ENCODE assay signal across 8 cellular contexts in the genomic region with DNA sequence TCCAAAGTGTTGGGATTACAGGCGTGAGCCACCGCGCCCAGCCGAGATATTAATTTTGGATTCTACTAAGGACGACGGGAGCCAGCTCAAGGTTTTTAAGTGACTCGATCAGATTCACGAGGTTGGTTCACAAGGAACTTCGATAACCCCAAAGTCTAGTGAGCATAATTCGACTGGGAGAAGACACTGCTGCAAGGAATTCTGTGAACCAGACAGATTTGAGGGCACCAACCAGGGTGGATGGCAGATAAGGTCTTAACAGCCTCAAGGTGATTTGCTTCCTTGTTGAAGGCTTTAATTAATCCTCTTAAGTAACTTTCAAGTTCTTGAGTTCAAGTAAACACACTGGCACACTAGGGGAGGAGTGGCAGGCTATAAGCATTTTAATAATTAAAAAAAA. TPM values are rescaled to one million over a fixed set of nuclear protein-coding genes. Genes with fewer than 3 reads are reported as not detected.
DNase-seq lines count a peak whose midpoint lies in the region; ATAC-seq and TF ChIP-seq lines count a peak whose summit lies in the region.

No MANE protein-coding gene starts in this region.

- no peak overlapping the region for H2BK15ac ChIP-seq in H9 (ENCODE audit: low read depth, low read length)

- DNase-seq in H9, result no peak
- DNase-seq in SJSA1 (ENCODE audit: low read depth in 1 of 2, low spot score in 2 of 2), result no peak
- no peak for DNase-seq in esophagus muscularis mucosa (ENCODE audit: extremely low spot score)
- peak; percentile 11 for DNase-seq in pons (ENCODE audit: low spot score)
- DNase-seq in NCI-H2196 (lab: John Stamatoyannopoulos, UW; ENCODE audit: unreplicated experiment), result no peak
- DNase-seq in omental fat pad (ENCODE audit: low spot score), result no peak

- TF ChIP-seq POLR2A in esophagus muscularis mucosa (IDR thresholded peaks at IDR 0.05; ENCODE audit: low read depth), result no peak

- no peaks in the 10 kb centered on the region for H3K27me3 Mint-ChIP-seq in H9 (ENCODE audit: low read depth)

- no peak for TF ChIP-seq EP300 in esophagus muscularis mucosa (IDR thresholded peaks at IDR 0.05)

- H3K23me2 ChIP-seq in H9 (ENCODE audit: insufficient read length, low read depth, low read length, poor library complexity, severe bottlenecking), result peaks cover 18% of the 10 kb centered on the region

- no peak overlapping the region for H3K56ac ChIP-seq in H9 (ENCODE audit: insufficient read length, low read depth, low read length)

- H3K4me3 Mint-ChIP-seq in H9, result peak overlapping the region; percentile 91 to 94

- no peaks in the 10 kb centered on the region for H4K20me1 ChIP-seq in H9 (ENCODE audit: control insufficient read depth, insufficient read depth, insufficient read length)

- peak overlapping the region; percentile 82 for H2BK120ac ChIP-seq in H9 (ENCODE audit: low read depth, low read length, poor library complexity, severe bottlenecking)

- peak overlapping the region; percentile 82 for H3K27ac ChIP-seq in H9 (ENCODE audit: insufficient read length, low read depth, low read length)
- H3K27ac ChIP-seq in SJSA1, result peak overlapping the region; percentile 90; the same call in 1 of the 2 replicates
- H3K27ac ChIP-seq in esophagus muscularis mucosa (replicated peaks in 1 of 4), result peak overlapping the region; percentile 93 to 99 (median 98)

- H3K4me1 Mint-ChIP-seq in H9, result peaks cover 25% of the 10 kb centered on the region in 2 experiments

- no peaks in the 10 kb centered on the region for H3K79me1 ChIP-seq in H9 (ENCODE audit: insufficient read depth, low read depth, low read length, poor library complexity, severe bottlenecking)

- H3K9ac ChIP-seq in H9 (ENCODE audit: extremely low read depth, insufficient read length, low read length), result peak overlapping the region; percentile 79

- ATAC-seq in GM21737 (IDR thresholded peaks at IDR 0.05; ENCODE audit: unreplicated experiment), result no peak
- no peak for ATAC-seq in omental fat pad (ENCODE audit: low FRiP score)
- no peak for ATAC-seq in HG03175 (IDR thresholded peaks at IDR 0.05; ENCODE audit: unreplicated experiment)

- H3K36me3 Mint-ChIP-seq in H9 (ENCODE audit: insufficient read depth in 1 of 3, low read depth in 3 of 3), result peaks cover 0 to 5% (median 0%) of the 10 kb centered on the region in 3 experiments; a peak in 2 of 7 replicates

- H4K91ac ChIP-seq in H9 (ENCODE audit: insufficient read length, low read depth, low read length), result no peak overlapping the region

- no peak overlapping the region for H2AK5ac ChIP-seq in H9 (ENCODE audit: insufficient read length, low read length)

- H3K4me3 ChIP-seq in SJSA1 (peak overlapping the region; percentile 88), esophagus muscularis mucosa (peak overlapping the region; percentile 91 to 97 (median 96))

- H3K4me2 ChIP-seq in H9 (ENCODE audit: insufficient read depth, insufficient read length, low read length), result peak overlapping the region; percentile 94

- TF ChIP-seq CTCF in H9 (conservative IDR thresholded peaks at IDR 0.05), result no peak
- TF ChIP-seq CTCF in esophagus muscularis mucosa (IDR thresholded peaks at IDR 0.05), result no peak
- TF ChIP-seq CTCF in omental fat pad (IDR thresholded peaks at IDR 0.05), result no peak

- H3K4ac ChIP-seq in H9 (ENCODE audit: low read depth, low read length), result no peak overlapping the region

- no peak overlapping the region; the same call in 1 of the 2 replicates for H3K14ac ChIP-seq in H9 (ENCODE audit: insufficient read depth, low read length)

- H3K4me1 ChIP-seq in H9 (ENCODE audit: insufficient read depth, low read length) (peaks cover 5% of the 10 kb centered on the region), SJSA1 (replicated peaks) (peaks cover 28% of the 10 kb centered on the region), esophagus muscularis mucosa (peaks cover 24 to 37% (median 32%) of the 10 kb centered on the region in 4 donors)

- H4K5ac ChIP-seq in H9 (ENCODE audit: insufficient read length, low read depth, low read length), result no peak overlapping the region

- WGBS in H9 (ENCODE audit: extremely low coverage, insufficient read length, low lambda C conversion rate), result no CpG with 5 or more reads among the region's 10 CpGs
- 92% methylated on average over 10 of the region's 10 CpGs for WGBS in esophagus muscularis mucosa

- H3T11ph ChIP-seq in H9 (ENCODE audit: low read length), result no peak overlapping the region

- no peak overlapping the region for H2BK20ac ChIP-seq in H9 (ENCODE audit: low read depth, low read length, poor library complexity, severe bottlenecking)

- peak overlapping the region; percentile 84 to 98 (median 97); a peak in 6 of 7 replicates for H3K27ac Mint-ChIP-seq in H9

- H3K36me3 ChIP-seq in SJSA1 (peaks cover 5% of the 10 kb centered on the region), esophagus muscularis mucosa (peaks cover 0 to 5% (median 4%) of the 10 kb centered on the region in 4 donors)

- no peak overlapping the region for H3K23ac ChIP-seq in H9 (ENCODE audit: insufficient read length, low read depth, low read length)

- H3K27me3 ChIP-seq in H9 (ENCODE audit: insufficient read depth, low read length) (no peaks in the 10 kb centered on the region), SJSA1 (replicated peaks) (no peaks in the 10 kb centered on the region), esophagus muscularis mucosa (no peaks in the 10 kb centered on the region)

- peak overlapping the region; percentile 57 for H2AFZ ChIP-seq in H9 (ENCODE audit: low read length)

- H3K9me3 Mint-ChIP-seq in H9, result 0 out of 5 replicates have a peak, but pooled peaks cover 0 to 3% of the 10 kb centered on the region in 2 experiments

- no peak overlapping the region for H2BK12ac ChIP-seq in H9 (ENCODE audit: insufficient read length, low read depth, low read length)

- H2BK5ac ChIP-seq in H9 (ENCODE audit: insufficient read length, low read length), result no peak overlapping the region

- intact Hi-C loops in esophagus muscularis mucosa (cut with DNase I), result loop anchor here (5.0 to 10.0 kb wide), 3 partner anchors 75 to 348 kb away; partner anchors contain the start of genes DNAAF2, KLHDC1 and VCPKMT

- no peaks in the 10 kb centered on the region for H3K9me3 ChIP-seq in H9 (ENCODE audit: control insufficient read depth, low read depth, low read length)
- no peaks in the 10 kb centered on the region for H3K9me3 ChIP-seq in SJSA1 (replicated peaks)
- H3K9me3 ChIP-seq in esophagus muscularis mucosa, result no peaks in the 10 kb centered on the region

- H3K79me2 ChIP-seq in H9 (ENCODE audit: insufficient read depth, low read length), result peaks cover 5% of the 10 kb centered on the region; the same call in 1 of the 2 replicates

- no peak overlapping the region for H4K8ac ChIP-seq in H9 (replicated peaks; ENCODE audit: insufficient read length, low read depth, low read length)

- no peak overlapping the region for H3K18ac ChIP-seq in H9 (ENCODE audit: insufficient read length, low read depth, low read length)

RNA-seq across cellular contexts. Expression of gene KLHDC2, which starts 1.1 kb away (rescaled TPM):
- total RNA-seq in H9 (2021) (41.3 and 41.6 TPM in 2 replicates), esophagus muscularis mucosa (100 to 1,000 TPM in 1 of 4 donors, 10 to 100 TPM in 3; 72.2 to 102 (median 85.8) TPM), omental fat pad (10 to 100 TPM; 30.5 to 82.4 (median 50.6) TPM)
- 17.6 and 23.5 TPM in 2 replicates for total RNA-seq in SJSA1 (2014; rRNA removed; shearing (Covaris generic))
